In the genomic region with DNA sequence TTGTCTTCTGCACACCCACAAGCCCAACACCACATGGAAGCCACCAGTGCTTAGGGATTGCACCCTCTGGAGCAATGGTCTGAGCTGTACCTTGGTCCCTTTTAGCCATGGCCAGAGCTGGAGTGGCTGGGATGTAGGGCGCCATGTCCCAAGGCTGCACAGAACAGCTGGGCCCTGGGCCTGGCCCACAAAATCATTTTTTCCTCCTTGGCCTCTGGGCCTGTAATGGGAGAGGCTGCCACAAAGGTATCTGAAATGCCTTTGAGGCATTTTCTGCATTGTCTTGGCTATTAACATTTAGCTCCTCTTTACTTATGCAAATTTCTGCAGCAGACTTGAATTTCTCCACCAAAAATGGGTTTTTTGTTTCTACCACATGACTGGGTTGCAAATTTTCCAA, we compare ENCODE assay signal across 7 cellular contexts.
"Had no signal": no experiment of that assay in that cellular context is flagged by ENCODE, and none has a peak within 500 bp of the region (broad histone marks: within the 10 kb centered on the region; RNA-seq: fewer than 3 reads in every experiment).

No MANE protein-coding gene starts in this region.

- H3K27ac ChIP-seq: GM23248 had no signal

- H3K4me3 Mint-ChIP-seq: IgD-negative memory B cell had no signal

- H3K9me3 ChIP-seq: HAP-1 had no signal

- FAIRE-seq: HepG2 had no signal

- H3K4me1 Mint-ChIP-seq: IgD-negative memory B cell had no signal

- DNase-seq: GM23248, GOT3, H7, KG1 had no signal

- H3K4me3 ChIP-seq: GM23248, HAP-1 had no signal

- H3K27ac Mint-ChIP-seq: IgD-negative memory B cell had no signal

- H3K4me1 ChIP-seq: HAP-1 had no signal

- H3K36me3 ChIP-seq: HAP-1 had no signal
